In genomic region chr7:152115021-152115718, GRCh38 we compare ENCODE assay signal across 18 cellular contexts.
A peak's percentile ranks its signal among the peaks of the same experiment; 100 is the strongest.
DNase-seq lines count a peak whose midpoint lies in the region; ATAC-seq, FAIRE-seq and TF ChIP-seq lines count a peak whose summit lies in the region.
"Had no signal": no experiment of that assay in that cellular context is flagged by ENCODE, and none has a peak within 500 bp of the region (broad histone marks: within the 10 kb centered on the region; RNA-seq: fewer than 3 reads in every experiment).

No MANE protein-coding gene starts in this region.

- H3K79me2 ChIP-seq in GM12878 (ENCODE audit: control insufficient read depth, insufficient read depth, low read length), result no peaks in the 10 kb centered on the region

- ATAC-seq in GM12878 (no peak), left lung (peak; percentile 95), upper lobe of left lung (ENCODE audit: low FRiP score in 2 of 2) (peak; percentile 55 to 84), HG03521 (IDR thresholded peaks at IDR 0.05; ENCODE audit: unreplicated experiment) (no peak)
- ATAC-seq: CD8-positive, alpha-beta T cell; GM23338 had no signal

- no peak for DNase-seq in activated T-cell treated with anti-CD3 and anti-CD28 coated beads, Interleukin-2, amount 50 U/mL, for 24 hours
- no peak for DNase-seq in activated T-cell treated with anti-CD3 and anti-CD28 coated beads for 4 hours
- no peak for DNase-seq in GM12878 (ENCODE audit: low read depth, low spot score)
- no peak for DNase-seq in left lung
- peak in 1 of 2 donors; percentile 66 for DNase-seq in upper lobe of left lung
- DNase-seq in nucleus accumbens (lab: John Stamatoyannopoulos, UW), result no peak
- no peak for DNase-seq in NCI-H2107 (lab: John Stamatoyannopoulos, UW)
- DNase-seq: CD8-positive, alpha-beta T cell; COR-L47; DMS153; GF-D8; H7 had no signal

- TSS peak; percentile 10 for BruUV-seq in GM12878 (replicated peaks; lab: Mats Ljungman, UMichigan)

- no peaks in the 10 kb centered on the region for H3K4me1 Mint-ChIP-seq in activated T-cell treated with anti-CD3 and anti-CD28 coated beads, Interleukin-2, amount 50 U/mL, for 24 hours (ENCODE audit: low read depth)
- H3K4me1 Mint-ChIP-seq: CD14-positive monocyte, GM23338, IgD-negative memory B cell had no signal

- H3K4me2 ChIP-seq in GM12878 (ENCODE audit: control insufficient read depth, insufficient read depth), result no peak overlapping the region
- H3K4me2 ChIP-seq: GM23338 had no signal

- intact Hi-C loops in GM12878 (cut with micrococcal nuclease; ENCODE audit: unreplicated experiment), result no loop called here
- intact Hi-C loops in left lung (cut with DNase I), result no loop called here

- no peak for TF ChIP-seq EP300 in GM12878 (IDR thresholded peaks at IDR 0.05; ENCODE audit: borderline replicate concordance in 1 of 2, control insufficient read depth in 1 of 2, low read depth in 2 of 2, low read length in 2 of 2)
- TF ChIP-seq EP300 in upper lobe of left lung (IDR thresholded peaks at IDR 0.05), result no peak

- H3K27me3 Mint-ChIP-seq in activated T-cell treated with anti-CD3 and anti-CD28 coated beads, Interleukin-2, amount 50 U/mL, for 24 hours, result no peaks in the 10 kb centered on the region
- H3K27me3 Mint-ChIP-seq: IgD-negative memory B cell had no signal

- RAD21 ChIA-PET in GM12878 (lab: Charles Lee; ENCODE audit: unreplicated experiment), result no interaction called here

- FAIRE-seq in GM12878 (lab: Jason Lieb, UNC), result no peak
- FAIRE-seq: D721Med, GM18507 had no signal

- CTCF ChIA-PET in GM12878 (lab: Yijun Ruan, JAX), result no interaction called here

- H2AFZ ChIP-seq in GM12878 (ENCODE audit: control insufficient read depth, low read depth, low read length), result no peak overlapping the region
- H2AFZ ChIP-seq: GM23338 had no signal

- SMC1A ChIA-PET in GM12878 (lab: Charles Lee; ENCODE audit: uncharacterized antibody, unreplicated experiment), result no interaction called here

- H3K9me3 ChIP-seq in GM12878 (replicated peaks; ENCODE audit: control insufficient read depth, insufficient read depth, low read length) (no peaks in the 10 kb centered on the region), left lung (no peaks in the 10 kb centered on the region), upper lobe of left lung (no peaks in the 10 kb centered on the region)

- H3K9me3 Mint-ChIP-seq in activated T-cell treated with anti-CD3 and anti-CD28 coated beads, Interleukin-2, amount 50 U/mL, for 24 hours, result no peaks in the 10 kb centered on the region
- H3K9me3 Mint-ChIP-seq: CD8-positive, alpha-beta T cell; GM23338; IgD-negative memory B cell had no signal

- TF ChIP-seq RAD21 in GM12878 (IDR thresholded peaks at IDR 0.05; ENCODE audit: insufficient read depth, low read depth, low read length), result no peak

- H3K27me3 ChIP-seq in GM12878 (replicated peaks in 1 of 2; ENCODE audit: control insufficient read depth in 2 of 2, insufficient read depth in 2 of 2, low read length in 1 of 2) (no peaks in the 10 kb centered on the region), left lung (no peaks in the 10 kb centered on the region), upper lobe of left lung (no peaks in the 10 kb centered on the region)

- H3K4me3 ChIP-seq in GM12878, result no peak overlapping the region
- no peak overlapping the region for H3K4me3 ChIP-seq in left lung
- no peak overlapping the region for H3K4me3 ChIP-seq in upper lobe of left lung
- H3K4me3 ChIP-seq: GM23338 had no signal

- H3K36me3 Mint-ChIP-seq in activated T-cell treated with anti-CD3 and anti-CD28 coated beads, Interleukin-2, amount 50 U/mL, for 24 hours (ENCODE audit: low read depth), result peaks cover 77% of the 10 kb centered on the region

- 98% methylated on average over 9 of the region's 9 CpGs for WGBS in GM12878 (ENCODE audit: insufficient coverage, insufficient replicate concordance, low lambda C conversion rate, missing lambda C conversion rate)
- WGBS in upper lobe of left lung, 2 donors, result 74 to 84% methylated on average over 9 of the region's 9 CpGs

- no peaks in the 10 kb centered on the region for H4K20me1 ChIP-seq in GM12878 (ENCODE audit: control insufficient read depth, insufficient read depth)

- H3K27ac ChIP-seq in GM12878 (ENCODE audit: control insufficient read depth, insufficient read depth) (no peak overlapping the region), left lung (no peak overlapping the region), upper lobe of left lung (peak overlapping the region in 3 of 4 donors; percentile 9 to 52 (median 20))

- H3K36me3 ChIP-seq in GM12878 (ENCODE audit: control insufficient read depth in 2 of 2, insufficient read depth in 2 of 2, low read length in 1 of 2), result peaks cover 5 to 20% of the 10 kb centered on the region in 2 experiments
- H3K36me3 ChIP-seq in left lung, result peaks cover 4 to 80% of the 10 kb centered on the region in 2 donors
- H3K36me3 ChIP-seq in upper lobe of left lung, result peaks cover 0 to 64% (median 36%) of the 10 kb centered on the region in 4 donors

- H3K4me1 ChIP-seq in GM12878 (ENCODE audit: control insufficient read depth, insufficient read depth, low read length), result no peaks in the 10 kb centered on the region
- peaks cover 0 to 5% of the 10 kb centered on the region in 2 donors for H3K4me1 ChIP-seq in left lung
- H3K4me1 ChIP-seq in upper lobe of left lung, result peaks cover 0 to 4% (median 0%) of the 10 kb centered on the region in 4 donors

- TF ChIP-seq POLR2A in GM12878 (IDR thresholded peaks at IDR 0.05; ENCODE audit: low read depth, low read length) (no peak), upper lobe of left lung (IDR thresholded peaks at IDR 0.05) (no peak)

- no peak overlapping the region for H3K9ac ChIP-seq in GM12878 (ENCODE audit: control insufficient read depth, insufficient read depth, low read length)

- in situ Hi-C loops in GM12878 (cut with MboI), result no loop called here

- POLR2A ChIA-PET in GM12878 (lab: Charles Lee), result no interaction called here

- TF ChIP-seq CTCF in GM12878 (IDR thresholded peaks at IDR 0.05 in 2 of 3, conservative IDR thresholded peaks at IDR 0.05 in 1 of 3; ENCODE audit: control insufficient read depth in 2 of 3, extremely low read depth in 1 of 3, insufficient read depth in 1 of 3, low read depth in 3 of 3, low read length in 3 of 3), result no peak
- TF ChIP-seq CTCF in left lung (IDR thresholded peaks at IDR 0.05), result no peak
- TF ChIP-seq CTCF in upper lobe of left lung (IDR thresholded peaks at IDR 0.05), result no peak

- H3K27ac Mint-ChIP-seq in activated T-cell treated with anti-CD3 and anti-CD28 coated beads, Interleukin-2, amount 50 U/mL, for 24 hours, result peak overlapping the region; percentile 9
- H3K27ac Mint-ChIP-seq: CD8-positive, alpha-beta T cell; GM23338; IgD-negative memory B cell had no signal

- H3K4me3 Mint-ChIP-seq in activated T-cell treated with anti-CD3 and anti-CD28 coated beads, Interleukin-2, amount 50 U/mL, for 24 hours, result no peak overlapping the region
- H3K4me3 Mint-ChIP-seq: CD14-positive monocyte; CD8-positive, alpha-beta T cell; GM23338; IgD-negative memory B cell had no signal

TF ChIP-seq in GM12878, 131 proteins besides CTCF, POLR2A, EP300 and RAD21:
- TF ChIP-seq SREBF2 (IDR thresholded peaks at IDR 0.05; ENCODE audit: low read length) (no peak), ZBTB33 (IDR thresholded peaks at IDR 0.05) (no peak), CHD2 (IDR thresholded peaks at IDR 0.05; ENCODE audit: borderline replicate concordance, low read depth, low read length) (no peak), REST (IDR thresholded peaks at IDR 0.05; ENCODE audit: low read depth, low read length) (no peak), HDGF (IDR thresholded peaks at IDR 0.05) (no peak)

Comparison
In these comparisons a context has a peak if more than half of its experiments do, and no peak if none do; other contexts are left out.
1. ATAC-seq: peak in left lung (single experiment) and upper lobe of left lung (2 of 2); none in GM12878 (single experiment) and HG03521 (single experiment).
2. H3K27ac ChIP-seq: peak in upper lobe of left lung (3 of 4); none in GM12878 (single experiment) and left lung (0 of 2).